Comparison of ENCODE assay signal across 8 cellular contexts in the genomic region with DNA sequence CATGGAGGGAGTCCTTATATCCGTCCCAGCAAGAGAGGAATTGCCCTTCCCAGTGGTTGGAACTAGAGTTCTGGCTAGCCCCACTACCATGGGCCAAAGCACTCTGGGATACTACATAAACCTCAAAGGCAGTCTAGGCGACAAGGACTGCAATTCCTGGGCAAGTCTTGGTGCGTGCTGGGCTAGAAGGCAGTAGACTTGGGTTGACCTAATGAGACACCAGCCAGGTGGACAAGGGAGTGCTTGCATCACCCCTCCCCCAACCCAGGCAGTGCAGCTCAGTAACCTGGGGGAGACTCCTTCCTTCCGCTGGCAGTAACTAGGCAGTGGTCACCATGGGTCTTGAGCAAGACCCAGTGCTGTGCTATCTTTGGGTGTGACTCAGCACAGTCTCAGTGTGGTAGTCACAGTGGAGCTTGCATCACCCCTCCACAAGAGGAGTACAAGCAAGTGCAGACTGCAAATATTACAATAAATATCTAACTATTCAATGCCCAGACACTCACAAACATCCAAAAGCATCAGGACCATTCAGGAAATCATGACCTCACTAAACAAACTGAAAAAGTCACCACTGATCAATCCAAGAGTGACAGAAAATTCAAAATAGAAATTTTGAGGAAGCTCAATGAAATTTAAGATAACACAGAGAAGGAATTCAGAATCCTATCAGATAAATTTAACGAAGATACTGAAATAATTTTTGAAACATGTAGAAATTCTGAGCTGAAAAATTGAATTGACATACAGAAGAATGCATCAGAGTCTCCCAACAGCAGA.
DNase-seq lines count a peak whose midpoint lies in the region; TF ChIP-seq lines count a peak whose summit lies in the region.

No MANE protein-coding gene starts in this region.

- peak overlapping the region; percentile 92 for H3K27ac Mint-ChIP-seq in dendritic cell treated with granulocyte-macrophage colony-stimulating factor and Interleukin-4, amounts not matched to agents 40 ng/mL and 50 ng/mL, for 4 days

- H3K4me3 Mint-ChIP-seq in dendritic cell treated with granulocyte-macrophage colony-stimulating factor and Interleukin-4, amounts not matched to agents 40 ng/mL and 50 ng/mL, for 4 days = no peak overlapping the region

- no peaks in the 10 kb centered on the region for H3K27me3 Mint-ChIP-seq in dendritic cell treated with granulocyte-macrophage colony-stimulating factor and Interleukin-4, amounts not matched to agents 40 ng/mL and 50 ng/mL, for 4 days

- no peak overlapping the region for H3K4me3 ChIP-seq in GM12864 (ENCODE audit: low read depth, low read length)

- no peak for TF ChIP-seq CTCF in GM12864 (IDR thresholded peaks at IDR 0.05; ENCODE audit: low read depth, low read length, missing control alignments)

- no peaks in the 10 kb centered on the region for H3K36me3 Mint-ChIP-seq in dendritic cell treated with granulocyte-macrophage colony-stimulating factor and Interleukin-4, amounts not matched to agents 40 ng/mL and 50 ng/mL, for 4 days (ENCODE audit: low read depth)

- intact Hi-C loops in dendritic cell treated with granulocyte-macrophage colony-stimulating factor and Interleukin-4, amounts not matched to agents 40 ng/mL and 50 ng/mL, for 4 days (cut with micrococcal nuclease) = loop anchor here (5.0 kb wide), 1 partner anchor 83 kb away; a partner anchor contains a TSS
- intact Hi-C loops in posterior vena cava (cut with DNase I) = no loop called here

- peaks cover 8% of the 10 kb centered on the region for H3K9me3 Mint-ChIP-seq in dendritic cell treated with granulocyte-macrophage colony-stimulating factor and Interleukin-4, amounts not matched to agents 40 ng/mL and 50 ng/mL, for 4 days

- peaks cover 55% of the 10 kb centered on the region for H3K4me1 Mint-ChIP-seq in dendritic cell treated with granulocyte-macrophage colony-stimulating factor and Interleukin-4, amounts not matched to agents 40 ng/mL and 50 ng/mL, for 4 days (ENCODE audit: low read depth)

- peak; percentile 80 for DNase-seq in GM12864 (ENCODE audit: low read depth)
- DNase-seq in HCEC 1CT = peak; percentile 97
- peak; percentile 81 to 91 for DNase-seq in Kasumi-1 (lab: John Stamatoyannopoulos, UW)
- DNase-seq in posterior vena cava (ENCODE audit: low spot score) = peak; percentile 88
- no peak for DNase-seq in NCI-H2029 treated with DMSO at 0.1 percent for 48 hours (lab: John Stamatoyannopoulos, UW)
- no peak for DNase-seq in NCI-H146 treated with DMSO at 0.1 percent for 48 hours (lab: John Stamatoyannopoulos, UW; ENCODE audit: unreplicated experiment)
- no peak for DNase-seq in NCI-H1092 (lab: John Stamatoyannopoulos, UW)

Comparison
In these comparisons a context has a peak if more than half of its experiments do, and no peak if none do; other contexts are left out.
1. DNase-seq: peak in GM12864 (single experiment), HCEC 1CT (single experiment), Kasumi-1 (2 of 2) and posterior vena cava (single experiment); none in NCI-H2029 treated with DMSO at 0.1 percent for 48 hours (single experiment), NCI-H146 treated with DMSO at 0.1 percent for 48 hours (single experiment) and NCI-H1092 (single experiment).